ENCODE assay signal across 1 cellular context in the genomic region with DNA sequence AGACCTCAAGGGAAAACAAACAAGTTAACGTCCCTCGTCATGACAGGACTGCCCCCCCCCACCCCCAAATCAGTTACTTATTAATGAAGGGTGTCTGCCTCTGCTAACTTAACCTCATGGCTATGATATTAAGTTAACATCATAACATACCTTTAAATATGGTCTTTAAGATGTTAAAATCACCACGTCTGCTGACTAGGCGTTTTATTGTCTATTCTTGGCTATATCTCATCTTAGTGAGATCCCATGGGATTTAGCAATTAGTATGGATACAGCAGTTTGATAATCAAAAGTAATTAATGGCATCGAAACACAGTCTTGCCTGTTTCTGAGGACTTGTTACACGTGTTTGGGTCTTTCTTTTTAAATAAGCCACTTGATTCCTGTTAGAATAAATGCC.
TF ChIP-seq lines count a peak whose summit lies in the region.

No MANE protein-coding gene starts in this region.

TF ChIP-seq in HepG2, 621 proteins besides CTCF, POLR2A, EP300 and RAD21 (continued from another document):
- TF ChIP-seq, protein P1, sequence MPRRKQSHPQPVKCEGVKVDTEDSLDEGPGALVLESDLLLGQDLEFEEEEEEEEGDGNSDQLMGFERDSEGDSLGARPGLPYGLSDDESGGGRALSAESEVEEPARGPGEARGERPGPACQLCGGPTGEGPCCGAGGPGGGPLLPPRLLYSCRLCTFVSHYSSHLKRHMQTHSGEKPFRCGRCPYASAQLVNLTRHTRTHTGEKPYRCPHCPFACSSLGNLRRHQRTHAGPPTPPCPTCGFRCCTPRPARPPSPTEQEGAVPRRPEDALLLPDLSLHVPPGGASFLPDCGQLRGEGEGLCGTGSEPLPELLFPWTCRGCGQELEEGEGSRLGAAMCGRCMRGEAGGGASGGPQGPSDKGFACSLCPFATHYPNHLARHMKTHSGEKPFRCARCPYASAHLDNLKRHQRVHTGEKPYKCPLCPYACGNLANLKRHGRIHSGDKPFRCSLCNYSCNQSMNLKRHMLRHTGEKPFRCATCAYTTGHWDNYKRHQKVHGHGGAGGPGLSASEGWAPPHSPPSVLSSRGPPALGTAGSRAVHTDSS (CRISPR knock-in tag; conservative IDR thresholded peaks at IDR 0.05): no peak
- TF ChIP-seq MAFK (conservative IDR thresholded peaks at IDR 0.05 in 1 of 2, IDR thresholded peaks at IDR 0.05 in 1 of 2; ENCODE audit: low read length in 2 of 2): peak; percentile 75 to 87
TF ChIP-seq in HepG2: peak in this region for 2.
